In genomic region chr1:11806307-11806936, GRCh38 we compare ENCODE assay signal across 8 cellular contexts. TPM values are rescaled to one million over a fixed set of nuclear protein-coding genes. Genes with fewer than 3 reads are reported as not detected.
DNase-seq lines count a peak whose midpoint lies in the region; ATAC-seq, FAIRE-seq and TF ChIP-seq lines count a peak whose summit lies in the region.

No MANE protein-coding gene starts in this region.

- H3K4me2 ChIP-seq in Loucy (ENCODE audit: low read depth, low read length, poor library complexity, severe bottlenecking) (peak overlapping the region; percentile 95), GM12878 (ENCODE audit: control insufficient read depth, insufficient read depth) (peak overlapping the region; percentile 98)

- H2AFZ ChIP-seq in Loucy (ENCODE audit: low read length) (peak overlapping the region; percentile 66), GM12878 (ENCODE audit: control insufficient read depth, low read depth, low read length) (peak overlapping the region; percentile 85)

- TF ChIP-seq EP300 in GM12878 (IDR thresholded peaks at IDR 0.05; ENCODE audit: borderline replicate concordance in 1 of 2, control insufficient read depth in 1 of 2, low read depth in 2 of 2, low read length in 2 of 2): no peak

- peak overlapping the region; percentile 99 for H3K4me3 Mint-ChIP-seq in activated CD4-positive, alpha-beta T cell treated with anti-CD3 and anti-CD28 coated beads, Interleukin-2, amount 10 ng/mL, durations not matched to agents 24 days and 14 days
- H3K4me3 Mint-ChIP-seq in stimulated activated effector memory CD8-positive, alpha-beta T cell treated with anti-CD3 and anti-CD28 coated beads, Interleukin-12 subunit alpha, Interleukin-12 subunit beta, amount 100 ng/mL, for 72 hours: peak overlapping the region; percentile 94

- peak overlapping the region; percentile 88 for H3K27ac ChIP-seq in GM12878 (ENCODE audit: control insufficient read depth, insufficient read depth)

- no peak for DNase-seq in activated CD4-positive, alpha-beta T cell treated with anti-CD3 and anti-CD28 coated beads, Interleukin-2, amount 10 ng/mL, durations not matched to agents 24 days and 14 days
- DNase-seq in activated CD4-positive, alpha-beta T cell treated with anti-CD3 and anti-CD28 coated beads for 1 hour: no peak
- peak; percentile 44 for DNase-seq in HCEC 1CT
- no peak for DNase-seq in GM12878 (ENCODE audit: low read depth, low spot score)
- peak; percentile 68 for DNase-seq in inferior parietal cortex (ENCODE audit: extremely low spot score)
- peak in 1 of 2 donors; percentile 56 for DNase-seq in stimulated activated effector memory CD8-positive, alpha-beta T cell treated with anti-CD3 and anti-CD28 coated beads, Interleukin-12 subunit alpha, Interleukin-12 subunit beta, amount 100 ng/mL, for 72 hours (ENCODE audit: low spot score in 2 of 2)
- no peak for DNase-seq in glomerular visceral epithelial cell (ENCODE audit: extremely low spot score)

- peaks cover 15% of the 10 kb centered on the region for H3K36me3 Mint-ChIP-seq in activated CD4-positive, alpha-beta T cell treated with anti-CD3 and anti-CD28 coated beads, Interleukin-2, amount 10 ng/mL, durations not matched to agents 24 days and 14 days (ENCODE audit: low read depth)
- peaks cover 47% of the 10 kb centered on the region for H3K36me3 Mint-ChIP-seq in stimulated activated effector memory CD8-positive, alpha-beta T cell treated with anti-CD3 and anti-CD28 coated beads, Interleukin-12 subunit alpha, Interleukin-12 subunit beta, amount 100 ng/mL, for 72 hours

- H3K9ac ChIP-seq in Loucy (ENCODE audit: low read depth, low read length, poor library complexity, severe bottlenecking) (peak overlapping the region; percentile 80), GM12878 (ENCODE audit: control insufficient read depth, insufficient read depth, low read length) (peak overlapping the region; percentile 79)

- peaks cover 53% of the 10 kb centered on the region for H3K4me1 Mint-ChIP-seq in activated CD4-positive, alpha-beta T cell treated with anti-CD3 and anti-CD28 coated beads, Interleukin-2, amount 10 ng/mL, durations not matched to agents 24 days and 14 days
- peaks cover 65% of the 10 kb centered on the region for H3K4me1 Mint-ChIP-seq in stimulated activated effector memory CD8-positive, alpha-beta T cell treated with anti-CD3 and anti-CD28 coated beads, Interleukin-12 subunit alpha, Interleukin-12 subunit beta, amount 100 ng/mL, for 72 hours

- H3K27me3 Mint-ChIP-seq in activated CD4-positive, alpha-beta T cell treated with anti-CD3 and anti-CD28 coated beads, Interleukin-2, amount 10 ng/mL, durations not matched to agents 24 days and 14 days: no peaks in the 10 kb centered on the region

- no peaks in the 10 kb centered on the region for H3K9me2 ChIP-seq in Loucy (replicated peaks; ENCODE audit: low read depth, low read length)

- TSS peak; percentile 69 for BruUV-seq in GM12878 (replicated peaks; lab: Mats Ljungman, UMichigan)

- peak; percentile 65 for ATAC-seq in GM12878
- peak; percentile 69 for ATAC-seq in stimulated activated effector memory CD8-positive, alpha-beta T cell treated with anti-CD3 and anti-CD28 coated beads, Interleukin-12 subunit alpha, Interleukin-12 subunit beta, amount 100 ng/mL, for 72 hours

- RAD21 ChIA-PET in GM12878 (lab: Charles Lee; ENCODE audit: unreplicated experiment): interaction anchor here (0.6 to 1.5 kb wide), 5 partner anchors 8 to 142 kb away, joined by 3 to 6 read pairs (median 3); no protein-coding TSS in a partner anchor

- FAIRE-seq in GM12878 (lab: Jason Lieb, UNC): peak; percentile 31

- H3K79me2 ChIP-seq in Loucy (ENCODE audit: insufficient read depth, low read length) (peaks cover 69% of the 10 kb centered on the region), GM12878 (ENCODE audit: control insufficient read depth, insufficient read depth, low read length) (peaks cover 42% of the 10 kb centered on the region)

- H3K27me3 ChIP-seq in Loucy (ENCODE audit: insufficient read depth, low read length, poor library complexity, severe bottlenecking) (no peaks in the 10 kb centered on the region), GM12878 (replicated peaks in 1 of 2; ENCODE audit: control insufficient read depth in 2 of 2, insufficient read depth in 2 of 2, low read length in 1 of 2) (no peaks in the 10 kb centered on the region)

- intact Hi-C loops in activated CD4-positive, alpha-beta T cell treated with anti-CD3 and anti-CD28 coated beads, Interleukin-2, amount 10 ng/mL, durations not matched to agents 24 days and 14 days (cut with micrococcal nuclease): loop anchor here (1.0 to 5.0 kb wide), 5 partner anchors 70 to 544 kb away; partner anchors contain the start of genes AGTRAP, MAD2L2, MFN2 and MTOR
- intact Hi-C loops in GM12878 (cut with micrococcal nuclease; ENCODE audit: unreplicated experiment): no loop called here

- in situ Hi-C loops in GM12878 (cut with MboI): no loop called here

- CTCF ChIA-PET in GM12878 (lab: Yijun Ruan, JAX): interaction anchor here (0.7 to 2.5 kb wide), 8 partner anchors 9 to 175 kb away, joined by 3 to 14 read pairs (median 5); partner anchors contain the start of gene MFN2

- TF ChIP-seq RAD21 in GM12878 (IDR thresholded peaks at IDR 0.05; ENCODE audit: insufficient read depth, low read depth, low read length): no peak

- peak overlapping the region; percentile 95 for H3K27ac Mint-ChIP-seq in activated CD4-positive, alpha-beta T cell treated with anti-CD3 and anti-CD28 coated beads, Interleukin-2, amount 10 ng/mL, durations not matched to agents 24 days and 14 days
- H3K27ac Mint-ChIP-seq in stimulated activated effector memory CD8-positive, alpha-beta T cell treated with anti-CD3 and anti-CD28 coated beads, Interleukin-12 subunit alpha, Interleukin-12 subunit beta, amount 100 ng/mL, for 72 hours: peak overlapping the region; percentile 98

- no peak for TF ChIP-seq CTCF in Loucy (conservative IDR thresholded peaks at IDR 0.05; ENCODE audit: low read length)
- no peak for TF ChIP-seq CTCF in GM12878 (IDR thresholded peaks at IDR 0.05 in 2 of 3, conservative IDR thresholded peaks at IDR 0.05 in 1 of 3; ENCODE audit: control insufficient read depth in 2 of 3, extremely low read depth in 1 of 3, insufficient read depth in 1 of 3, low read depth in 3 of 3, low read length in 3 of 3)

- TF ChIP-seq POLR2A in GM12878 (IDR thresholded peaks at IDR 0.05; ENCODE audit: low read depth, low read length): no peak

- WGBS in GM12878 (ENCODE audit: insufficient coverage, insufficient replicate concordance, low lambda C conversion rate, missing lambda C conversion rate): 1% methylated on average over 20 of the region's 20 CpGs

- SMC1A ChIA-PET in GM12878 (lab: Charles Lee; ENCODE audit: uncharacterized antibody, unreplicated experiment): interaction anchor here (0.9 to 1.8 kb wide), 6 partner anchors 9 to 123 kb away, joined by 3 to 8 read pairs (median 4); no protein-coding TSS in a partner anchor

- 0 out of 2 replicates have a peak, but pooled peaks cover 6% of the 10 kb centered on the region for H3F3A ChIP-seq in Loucy (ENCODE audit: low read depth)

- POLR2A ChIA-PET in GM12878 (lab: Charles Lee): interaction anchor here (0.6 to 2.5 kb wide), 13 partner anchors 8 to 533 kb away, joined by 3 to 28 read pairs (median 3); partner anchors contain the start of gene UBIAD1

- H3K9me3 ChIP-seq in Loucy (ENCODE audit: insufficient read depth, low read depth, low read length): no peaks in the 10 kb centered on the region
- H3K9me3 ChIP-seq in GM12878 (replicated peaks; ENCODE audit: control insufficient read depth, insufficient read depth, low read length): no peaks in the 10 kb centered on the region

- H3K4me1 ChIP-seq in Loucy (ENCODE audit: insufficient read depth, low read length, poor library complexity, severe bottlenecking) (peaks cover 73% of the 10 kb centered on the region), GM12878 (ENCODE audit: control insufficient read depth, insufficient read depth, low read length) (peaks cover 11% of the 10 kb centered on the region)

- H4K20me1 ChIP-seq in Loucy (ENCODE audit: insufficient read depth, low read length, poor library complexity, severe bottlenecking) (peaks cover 42% of the 10 kb centered on the region), GM12878 (ENCODE audit: control insufficient read depth, insufficient read depth) (no peaks in the 10 kb centered on the region)

- H3K9me3 Mint-ChIP-seq in activated CD4-positive, alpha-beta T cell treated with anti-CD3 and anti-CD28 coated beads, Interleukin-2, amount 10 ng/mL, durations not matched to agents 24 days and 14 days: no peaks in the 10 kb centered on the region
- no peaks in the 10 kb centered on the region for H3K9me3 Mint-ChIP-seq in stimulated activated effector memory CD8-positive, alpha-beta T cell treated with anti-CD3 and anti-CD28 coated beads, Interleukin-12 subunit alpha, Interleukin-12 subunit beta, amount 100 ng/mL, for 72 hours

- H3K36me3 ChIP-seq in Loucy (ENCODE audit: insufficient read depth, low read length) (peaks cover 8% of the 10 kb centered on the region; the same call in 1 of the 2 replicates), GM12878 (ENCODE audit: control insufficient read depth in 2 of 2, insufficient read depth in 2 of 2, low read length in 1 of 2) (peaks cover 0 to 15% of the 10 kb centered on the region in 2 experiments; a peak in 2 of 4 replicates)

- H3K4me3 ChIP-seq in Loucy (ENCODE audit: low read length, poor library complexity, severe bottlenecking) (peak overlapping the region; percentile 89), GM12878 (peak overlapping the region; percentile 79)

RNA-seq across cellular contexts. Expression of gene CLCN6, which starts 0.4 kb away (rescaled TPM):
- 12.7 and 15.2 TPM in 2 replicates for total RNA-seq in activated CD4-positive, alpha-beta T cell treated with anti-CD3 and anti-CD28 coated beads, Interleukin-2, amount 10 ng/mL, durations not matched to agents 24 days and 14 days
- 71.1 and 80.4 TPM in 2 replicates for total RNA-seq in GM12878 (2013; cell fraction: nucleolus; rRNA removed)
- 9.3 and 9.9 TPM in 2 replicates for total RNA-seq in GM12878 (2014; rRNA removed)
- 8.0 and 9.0 TPM in 2 replicates for total RNA-seq in GM12878 (2014; rRNA removed; fragmentation: Illumina TruSeq; extraction: Trizol)
- total RNA-seq in GM12878 (2021): 18.3 and 20.8 TPM in 2 replicates
- polyA plus RNA-seq in GM12878 (2011; ENCODE audit: low read depth): 6.5 TPM
- 10.0 and 12.0 TPM in 2 replicates for polyA plus RNA-seq in GM12878 (2011; rRNA removed)
- 12.9 and 14.9 TPM in 2 replicates for polyA plus RNA-seq in GM12878 (2011; cell fraction: cytosol; rRNA removed)
- polyA plus RNA-seq in GM12878 (2011; cell fraction: nucleus; rRNA removed): 65.7 and 71.3 TPM in 2 replicates
- polyA plus RNA-seq in GM12878 (2012): 11.9 and 13.7 TPM in 2 replicates
- polyA plus RNA-seq in GM12878 (2014; fragmentation: Illumina TruSeq; extraction: Trizol): 16.5 TPM in 2 replicates
- polyA plus RNA-seq in GM12878 (2014; fragmentation: Nextera tagmentation; extraction: Ambion mirVana): 1 to 10 TPM; 2.2 to 2.4 TPM
- polyA plus RNA-seq in GM12878 (2014; rRNA removed): 19.7 and 20.9 TPM in 2 replicates
- polyA plus RNA-seq in GM12878 (2016; fragmentation: Nextera tagmentation; extraction: Ambion mirVana): 10 to 100 TPM in 1 of 2 experiments, 1 to 10 TPM in 1; 9.5 to 10.5 TPM
- polyA minus RNA-seq in GM12878 (2011; rRNA and poly(A)+ RNA removed): 12.1 and 16.8 TPM in 2 replicates
- 3.3 and 4.0 TPM in 2 replicates for polyA minus RNA-seq in GM12878 (2011; cell fraction: cytosol; rRNA and poly(A)+ RNA removed)
- polyA minus RNA-seq in GM12878 (2011; cell fraction: nucleus; rRNA and poly(A)+ RNA removed): 17.4 and 25.6 TPM in 2 replicates

RNA-seq across cellular contexts. Expression of gene MTHFR, which starts 0.7 kb away (rescaled TPM):
- 15.6 and 18.4 TPM in 2 replicates for total RNA-seq in activated CD4-positive, alpha-beta T cell treated with anti-CD3 and anti-CD28 coated beads, Interleukin-2, amount 10 ng/mL, durations not matched to agents 24 days and 14 days
- total RNA-seq in GM12878 (2013; cell fraction: nucleolus; rRNA removed): 64.5 and 71.1 TPM in 2 replicates
- 16.1 and 16.8 TPM in 2 replicates for total RNA-seq in GM12878 (2014; rRNA removed)
- total RNA-seq in GM12878 (2014; rRNA removed; fragmentation: Illumina TruSeq; extraction: Trizol): 9.7 and 10.0 TPM in 2 replicates
- total RNA-seq in GM12878 (2021): 15.8 and 16.6 TPM in 2 replicates
- polyA plus RNA-seq in GM12878 (2011; ENCODE audit: low read depth): 5.1 TPM
- 8.0 and 13.1 TPM in 2 replicates for polyA plus RNA-seq in GM12878 (2011; rRNA removed)
- polyA plus RNA-seq in GM12878 (2011; cell fraction: cytosol; rRNA removed): 11.3 and 14.2 TPM in 2 replicates
- 20.6 and 23.7 TPM in 2 replicates for polyA plus RNA-seq in GM12878 (2011; cell fraction: nucleus; rRNA removed)
- polyA plus RNA-seq in GM12878 (2012): 10.9 and 11.0 TPM in 2 replicates
- 5.0 and 9.0 TPM in 2 replicates for polyA plus RNA-seq in GM12878 (2014; fragmentation: Illumina TruSeq; extraction: Trizol)
- polyA plus RNA-seq in GM12878 (2014; fragmentation: Nextera tagmentation; extraction: Ambion mirVana): 1 to 10 TPM; 1.0 to 1.2 TPM
- 14.1 and 15.1 TPM in 2 replicates for polyA plus RNA-seq in GM12878 (2014; rRNA removed)
- 1 to 10 TPM; 8.1 to 9.2 TPM for polyA plus RNA-seq in GM12878 (2016; fragmentation: Nextera tagmentation; extraction: Ambion mirVana)
- 27.2 and 43.1 TPM in 2 replicates for polyA minus RNA-seq in GM12878 (2011; rRNA and poly(A)+ RNA removed)
- polyA minus RNA-seq in GM12878 (2011; cell fraction: cytosol; rRNA and poly(A)+ RNA removed): 8.1 and 11.8 TPM in 2 replicates
- 27.8 and 45.6 TPM in 2 replicates for polyA minus RNA-seq in GM12878 (2011; cell fraction: nucleus; rRNA and poly(A)+ RNA removed)

RNA-seq across cellular contexts. Expression of gene NPPA, which starts 41.2 kb away (rescaled TPM):
- total RNA-seq in activated CD4-positive, alpha-beta T cell treated with anti-CD3 and anti-CD28 coated beads, Interleukin-2, amount 10 ng/mL, durations not matched to agents 24 days and 14 days: not detected in 2 replicates
- total RNA-seq in GM12878 (2013; cell fraction: nucleolus; rRNA removed): not detected in 2 replicates
- total RNA-seq in GM12878 (2014; rRNA removed) (not detected in 2 replicates), GM12878 (2014; rRNA removed; fragmentation: Illumina TruSeq; extraction: Trizol) (not detected in 2 replicates), GM12878 (2021) (not detected in 2 replicates)
- polyA plus RNA-seq in GM12878 (2011; ENCODE audit: low read depth): not detected
- polyA plus RNA-seq in GM12878 (2011; rRNA removed) (not detected in 2 replicates), GM12878 (2014; fragmentation: Illumina TruSeq; extraction: Trizol) (not detected in 2 replicates), GM12878 (2014; fragmentation: Nextera tagmentation; extraction: Ambion mirVana) (not detected), GM12878 (2014; rRNA removed) (not detected in 2 replicates), GM12878 (2016; fragmentation: Nextera tagmentation; extraction: Ambion mirVana) (under 1 TPM; 0.31 to 0.39 TPM)
- not detected in 2 replicates for polyA plus RNA-seq in GM12878 (2011; cell fraction: cytosol; rRNA removed)
- not detected in 2 replicates for polyA plus RNA-seq in GM12878 (2011; cell fraction: nucleus; rRNA removed)
- polyA plus RNA-seq in GM12878 (2012): 0.29 and 0.50 TPM in 2 replicates
- not detected in 2 replicates for polyA minus RNA-seq in GM12878 (2011; rRNA and poly(A)+ RNA removed)
- not detected in 2 replicates for polyA minus RNA-seq in GM12878 (2011; cell fraction: cytosol; rRNA and poly(A)+ RNA removed)
- not detected in 2 replicates for polyA minus RNA-seq in GM12878 (2011; cell fraction: nucleus; rRNA and poly(A)+ RNA removed)

RNA-seq across cellular contexts. Expression of gene C1orf167, which starts 44.4 kb away (rescaled TPM):
- not detected in 2 replicates for total RNA-seq in activated CD4-positive, alpha-beta T cell treated with anti-CD3 and anti-CD28 coated beads, Interleukin-2, amount 10 ng/mL, durations not matched to agents 24 days and 14 days
- total RNA-seq in GM12878 (2013; cell fraction: nucleolus; rRNA removed): not detected in 2 replicates
- total RNA-seq in GM12878 (2014; rRNA removed) (0.17 TPM in 1 of 2 replicates, not detected in the other), GM12878 (2014; rRNA removed; fragmentation: Illumina TruSeq; extraction: Trizol) (not detected in 2 replicates), GM12878 (2021) (0.31 TPM in 1 of 2 replicates, not detected in the other)
- polyA plus RNA-seq in GM12878 (2011; ENCODE audit: low read depth): not detected
- polyA plus RNA-seq in GM12878 (2011; rRNA removed) (not detected in 2 replicates), GM12878 (2014; fragmentation: Illumina TruSeq; extraction: Trizol) (not detected in 2 replicates), GM12878 (2014; fragmentation: Nextera tagmentation; extraction: Ambion mirVana) (not detected), GM12878 (2014; rRNA removed) (not detected in 2 replicates), GM12878 (2016; fragmentation: Nextera tagmentation; extraction: Ambion mirVana) (not detected)
- polyA plus RNA-seq in GM12878 (2011; cell fraction: cytosol; rRNA removed): not detected in 2 replicates
- not detected in 2 replicates for polyA plus RNA-seq in GM12878 (2011; cell fraction: nucleus; rRNA removed)
- 0.10 and 1.7 TPM in 2 replicates for polyA plus RNA-seq in GM12878 (2012)
- polyA minus RNA-seq in GM12878 (2011; rRNA and poly(A)+ RNA removed): not detected in 2 replicates
- polyA minus RNA-seq in GM12878 (2011; cell fraction: cytosol; rRNA and poly(A)+ RNA removed): not detected in 2 replicates
- not detected in 2 replicates for polyA minus RNA-seq in GM12878 (2011; cell fraction: nucleus; rRNA and poly(A)+ RNA removed)

RNA-seq across cellular contexts. Expression of gene NPPB, which starts 52.3 kb away (rescaled TPM):
- not detected in 2 replicates for total RNA-seq in activated CD4-positive, alpha-beta T cell treated with anti-CD3 and anti-CD28 coated beads, Interleukin-2, amount 10 ng/mL, durations not matched to agents 24 days and 14 days
- total RNA-seq in GM12878 (2013; cell fraction: nucleolus; rRNA removed): not detected in 2 replicates
- total RNA-seq in GM12878 (2014; rRNA removed): not detected in 2 replicates
- total RNA-seq in GM12878 (2014; rRNA removed; fragmentation: Illumina TruSeq; extraction: Trizol): not detected in 2 replicates
- not detected in 2 replicates for total RNA-seq in GM12878 (2021)
- polyA plus RNA-seq in GM12878 (2011; ENCODE audit: low read depth): not detected
- polyA plus RNA-seq in GM12878 (2011; rRNA removed): not detected in 2 replicates
- polyA plus RNA-seq in GM12878 (2011; cell fraction: cytosol; rRNA removed): not detected in 2 replicates
- not detected in 2 replicates for polyA plus RNA-seq in GM12878 (2011; cell fraction: nucleus; rRNA removed)
- 0.18 TPM in 1 of 2 replicates, not detected in the other for polyA plus RNA-seq in GM12878 (2012)
- not detected in 2 replicates for polyA plus RNA-seq in GM12878 (2014; fragmentation: Illumina TruSeq; extraction: Trizol)
- polyA plus RNA-seq in GM12878 (2014; fragmentation: Nextera tagmentation; extraction: Ambion mirVana): not detected
- polyA plus RNA-seq in GM12878 (2014; rRNA removed): not detected in 2 replicates
- not detected for polyA plus RNA-seq in GM12878 (2016; fragmentation: Nextera tagmentation; extraction: Ambion mirVana)
- polyA minus RNA-seq in GM12878 (2011; rRNA and poly(A)+ RNA removed): not detected in 2 replicates
- polyA minus RNA-seq in GM12878 (2011; cell fraction: cytosol; rRNA and poly(A)+ RNA removed): not detected in 2 replicates
- polyA minus RNA-seq in GM12878 (2011; cell fraction: nucleus; rRNA and poly(A)+ RNA removed): not detected in 2 replicates

Comparison
In these comparisons a context has a peak if more than half of its experiments do, and no peak if none do; other contexts are left out.
1. DNase-seq: peak in HCEC 1CT (single experiment) and inferior parietal cortex (single experiment); none in activated CD4-positive, alpha-beta T cell treated with anti-CD3 and anti-CD28 coated beads, Interleukin-2, amount 10 ng/mL, durations not matched to agents 24 days and 14 days (single experiment), activated CD4-positive, alpha-beta T cell treated with anti-CD3 and anti-CD28 coated beads for 1 hour (single experiment), GM12878 (single experiment) and glomerular visceral epithelial cell (single experiment).